Comparison of ENCODE assay signal across 8 cellular contexts in the genomic region with DNA sequence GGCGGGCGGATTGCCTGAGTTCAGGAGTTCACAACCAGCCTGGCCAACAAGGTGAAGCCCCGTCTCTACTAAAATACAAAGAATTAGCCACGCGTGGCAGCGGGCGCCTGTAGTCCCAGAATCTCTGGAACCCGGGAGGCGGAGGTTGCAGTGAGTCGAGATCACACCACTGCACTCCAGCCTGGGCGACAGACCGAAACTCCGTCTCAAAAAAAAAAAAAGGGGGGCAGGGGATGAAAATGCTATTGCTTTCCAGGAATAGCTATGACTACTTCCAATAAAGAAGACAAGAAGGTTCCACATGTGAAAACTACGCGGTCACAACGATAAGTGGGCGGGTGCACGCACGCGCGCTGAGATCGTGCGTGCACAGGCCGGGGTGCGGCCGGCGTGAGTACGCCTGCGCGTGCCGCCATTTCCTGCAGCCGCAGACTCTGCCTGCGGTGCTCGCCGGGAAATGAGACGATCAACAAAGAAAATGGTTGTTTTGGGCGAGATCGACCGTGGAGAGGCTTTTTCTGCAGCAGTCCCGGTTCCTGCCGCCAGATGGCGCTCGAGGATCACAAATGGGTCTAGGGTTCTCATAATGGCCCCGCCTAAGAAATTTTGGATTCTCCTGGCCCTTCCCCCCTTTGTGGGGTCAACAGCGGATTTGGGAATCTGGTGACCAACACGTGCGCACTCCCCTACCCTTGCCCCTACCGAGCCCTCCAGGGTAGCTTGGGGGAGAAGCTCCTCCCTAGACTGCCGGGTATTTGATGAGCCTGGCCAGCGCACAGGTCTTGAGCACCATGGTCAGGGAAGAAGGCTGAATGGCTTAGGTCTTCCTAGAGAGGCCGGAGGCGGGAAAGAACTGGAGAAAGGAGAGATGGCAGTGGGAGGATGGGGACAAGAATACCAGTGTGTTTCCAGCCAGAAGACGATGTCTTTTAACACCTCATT. TPM values are rescaled to one million over a fixed set of nuclear protein-coding genes. Genes with fewer than 3 reads are reported as not detected.
DNase-seq lines count a peak whose midpoint lies in the region; ATAC-seq, FAIRE-seq and TF ChIP-seq lines count a peak whose summit lies in the region.

No MANE protein-coding gene starts in this region.

- no peaks in the 10 kb centered on the region for H3K9me3 Mint-ChIP-seq in T-helper 1 cell treated with Interleukin-12 subunit alpha and Interleukin-12 subunit beta and Interleukin-4 antibody, amounts not matched to agents 30 μg/mL and 1 μg/mL, for 36 hours

- peak; percentile 80 to 94 for TF ChIP-seq CTCF in right atrium auricular region (IDR thresholded peaks at IDR 0.05)
- peak; percentile 84 to 92 (median 89) for TF ChIP-seq CTCF in uterus (IDR thresholded peaks at IDR 0.05)

- peaks cover 2% of the 10 kb centered on the region for H3K36me3 Mint-ChIP-seq in T-helper 1 cell treated with Interleukin-12 subunit alpha and Interleukin-12 subunit beta and Interleukin-4 antibody, amounts not matched to agents 30 μg/mL and 1 μg/mL, for 36 hours (ENCODE audit: low read depth)

- intact Hi-C loops in uterus (cut with DNase I; ENCODE audit: low total_unique reads), result no loop called here

- H3K36me3 ChIP-seq in right atrium auricular region, result no peaks in the 10 kb centered on the region
- H3K36me3 ChIP-seq in uterus, result no peaks in the 10 kb centered on the region

- no peaks in the 10 kb centered on the region for H3K27me3 Mint-ChIP-seq in T-helper 1 cell treated with Interleukin-12 subunit alpha and Interleukin-12 subunit beta and Interleukin-4 antibody, amounts not matched to agents 30 μg/mL and 1 μg/mL, for 36 hours (ENCODE audit: low read depth)

- peak; percentile 88 for ATAC-seq in HG02870 (IDR thresholded peaks at IDR 0.05; ENCODE audit: unreplicated experiment)

- H3K27ac ChIP-seq in angular gyrus (ENCODE audit: low read depth, low read length), result peak overlapping the region; percentile 68
- peak overlapping the region; percentile 54 to 69 for H3K27ac ChIP-seq in right atrium auricular region
- H3K27ac ChIP-seq in uterus, result peak overlapping the region; percentile 62 to 74

- H3K4me3 Mint-ChIP-seq in T-helper 1 cell treated with Interleukin-12 subunit alpha and Interleukin-12 subunit beta and Interleukin-4 antibody, amounts not matched to agents 30 μg/mL and 1 μg/mL, for 36 hours, result peak overlapping the region; percentile 68

- FAIRE-seq in GM12892 (lab: Jason Lieb, UNC), result peak; percentile 98

- H3K4me1 Mint-ChIP-seq in T-helper 1 cell treated with Interleukin-12 subunit alpha and Interleukin-12 subunit beta and Interleukin-4 antibody, amounts not matched to agents 30 μg/mL and 1 μg/mL, for 36 hours (ENCODE audit: low read depth), result peaks cover 5% of the 10 kb centered on the region

- TF ChIP-seq POLR2A in GM12892 (IDR thresholded peaks at IDR 0.05; ENCODE audit: low read depth, low read length) (peak; percentile 33; the same call in 1 of the 2 replicates), uterus (IDR thresholded peaks at IDR 0.05) (no peak)

- peak overlapping the region; percentile 86 for H3K27ac Mint-ChIP-seq in T-helper 1 cell treated with Interleukin-12 subunit alpha and Interleukin-12 subunit beta and Interleukin-4 antibody, amounts not matched to agents 30 μg/mL and 1 μg/mL, for 36 hours

- peaks cover 0 to 4% of the 10 kb centered on the region in 2 donors for H3K4me1 ChIP-seq in right atrium auricular region
- H3K4me1 ChIP-seq in uterus, result no peaks in the 10 kb centered on the region

- H3K9me3 ChIP-seq in right atrium auricular region (no peaks in the 10 kb centered on the region), uterus (no peaks in the 10 kb centered on the region)

- H3K4me3 ChIP-seq in right atrium auricular region (peak overlapping the region in 1 of 2 donors; percentile 42), uterus (peak overlapping the region in 1 of 2 donors; percentile 14)

- H3K27me3 ChIP-seq in right atrium auricular region (no peaks in the 10 kb centered on the region), uterus (no peaks in the 10 kb centered on the region)

- DNase-seq in GM12892 (ENCODE audit: insufficient read length) (peak; percentile 50), NCI-H146 treated with DMSO at 0.1 percent for 48 hours (lab: John Stamatoyannopoulos, UW; ENCODE audit: unreplicated experiment) (peak; percentile 23), right atrium auricular region (ENCODE audit: low spot score) (peak; percentile 92), pulmonary artery endothelial cell (ENCODE audit: low read depth, low spot score) (peak; percentile 36), uterus (peak; percentile 86 to 92)

RNA-seq across cellular contexts. Expression of a gene that starts 35.1 kb away (rescaled TPM):
- polyA plus RNA-seq in GM12892 (2012; ENCODE audit: missing spikeins), result 0.08 TPM
- total RNA-seq in right atrium auricular region (not detected), pulmonary artery endothelial cell (not detected in 2 replicates), uterus (under 1 TPM in 1 of 4 donors, not detected in 3; 0.07 TPM)

Comparison
In these comparisons a context has a peak if more than half of its experiments do, and no peak if none do; other contexts are left out.
1. DNase-seq: peak in every context shown above with its lines; median percentile 92 in right atrium auricular region; 89 in uterus; 50 in GM12892; 36 in pulmonary artery endothelial cell; 23 in NCI-H146 treated with DMSO at 0.1 percent for 48 hours.